ENCODE assay signal across 8 cellular contexts in genomic region chr15:99566157-99566900, GRCh38. TPM values are rescaled to one million over a fixed set of nuclear protein-coding genes. Genes with fewer than 3 reads are reported as not detected.
DNase-seq lines count a peak whose midpoint lies in the region; ATAC-seq and TF ChIP-seq lines count a peak whose summit lies in the region.

No MANE protein-coding gene starts in this region.

- no peaks in the 10 kb centered on the region for H3K36me3 Mint-ChIP-seq in IgD-negative memory B cell
- peaks cover 2% of the 10 kb centered on the region for H3K36me3 Mint-ChIP-seq in activated CD8-positive, alpha-beta T cell treated with anti-CD3 and anti-CD28 coated beads, Interleukin-2, amount 10 ng/mL, durations not matched to agents 7 days and 5 days (ENCODE audit: low read depth)
- H3K36me3 Mint-ChIP-seq in natural killer cell treated with Interleukin-12 subunit alpha and Interleukin-12 subunit beta and Interleukin-15 and Interleukin-18, amount 100 ng/mL, for 72 hours = no peaks in the 10 kb centered on the region

- peaks cover 18% of the 10 kb centered on the region for H3F3A ChIP-seq in DOHH2 (ENCODE audit: control insufficient read depth, insufficient read depth)

- H3K9me3 ChIP-seq in DOHH2 (ENCODE audit: control insufficient read depth, insufficient read depth, low read length) = no peaks in the 10 kb centered on the region

- CTCF ChIA-PET in activated CD8-positive, alpha-beta T cell treated with anti-CD3 and anti-CD28 coated beads, Interleukin-2, amount 10 ng/mL, durations not matched to agents 7 days and 5 days (lab: Charles Lee) = interaction anchor here (0.8 to 7.3 kb wide), 4 partner anchors 14 to 294 kb away, joined by 3 to 66 read pairs (median 3); partner anchors contain the start of gene LYSMD4

- no peaks in the 10 kb centered on the region for H3K9me3 Mint-ChIP-seq in IgD-negative memory B cell
- no peaks in the 10 kb centered on the region for H3K9me3 Mint-ChIP-seq in activated CD8-positive, alpha-beta T cell treated with anti-CD3 and anti-CD28 coated beads, Interleukin-2, amount 10 ng/mL, durations not matched to agents 7 days and 5 days (ENCODE audit: insufficient read depth)
- no peaks in the 10 kb centered on the region for H3K9me3 Mint-ChIP-seq in natural killer cell treated with Interleukin-12 subunit alpha and Interleukin-12 subunit beta and Interleukin-15 and Interleukin-18, amount 100 ng/mL, for 72 hours

- peak overlapping the region; percentile 95 for H3K4me2 ChIP-seq in DOHH2 (ENCODE audit: low read length)

- peaks cover 31% of the 10 kb centered on the region for H4K20me1 ChIP-seq in DOHH2 (ENCODE audit: control insufficient read depth, insufficient read depth, low read depth, low read length)

- H3K4me3 Mint-ChIP-seq in IgD-negative memory B cell = peak overlapping the region; percentile 90 to 100 (median 98)
- peak overlapping the region; percentile 93 for H3K4me3 Mint-ChIP-seq in activated CD8-positive, alpha-beta T cell treated with anti-CD3 and anti-CD28 coated beads, Interleukin-2, amount 10 ng/mL, durations not matched to agents 7 days and 5 days
- peak overlapping the region; percentile 98 for H3K4me3 Mint-ChIP-seq in natural killer cell treated with Interleukin-12 subunit alpha and Interleukin-12 subunit beta and Interleukin-15 and Interleukin-18, amount 100 ng/mL, for 72 hours

- peaks cover 35% of the 10 kb centered on the region for H3K36me3 ChIP-seq in DOHH2 (ENCODE audit: control insufficient read depth, low read length)

- no peaks in the 10 kb centered on the region for H3K27me3 ChIP-seq in DOHH2 (ENCODE audit: control insufficient read depth, low read length)

- peak overlapping the region; percentile 93 to 99 (median 97) for H3K27ac Mint-ChIP-seq in IgD-negative memory B cell
- H3K27ac Mint-ChIP-seq in activated CD8-positive, alpha-beta T cell treated with anti-CD3 and anti-CD28 coated beads, Interleukin-2, amount 10 ng/mL, durations not matched to agents 7 days and 5 days = peak overlapping the region; percentile 84
- peak overlapping the region; percentile 86 to 93 for H3K27ac Mint-ChIP-seq in natural killer cell treated with Interleukin-12 subunit alpha and Interleukin-12 subunit beta and Interleukin-15 and Interleukin-18, amount 100 ng/mL, for 72 hours

- peaks cover 52% of the 10 kb centered on the region for H3K4me1 ChIP-seq in DOHH2 (ENCODE audit: control insufficient read depth, low read length)

- peak overlapping the region; percentile 88 for H3K27ac ChIP-seq in DOHH2 (ENCODE audit: low read depth, low read length)

- ATAC-seq in activated CD8-positive, alpha-beta T cell treated with anti-CD3 and anti-CD28 coated beads, Interleukin-2, amount 10 ng/mL, durations not matched to agents 7 days and 5 days = peak; percentile 12
- peak in 1 of 2 donors; percentile 18 for ATAC-seq in natural killer cell treated with Interleukin-12 subunit alpha and Interleukin-12 subunit beta and Interleukin-15 and Interleukin-18, amount 100 ng/mL, for 72 hours
- no peak for ATAC-seq in HG02970 (IDR thresholded peaks at IDR 0.05; ENCODE audit: low FRiP score, unreplicated experiment)

- peaks cover 26 to 40% (median 38%) of the 10 kb centered on the region in 3 donors for H3K4me1 Mint-ChIP-seq in IgD-negative memory B cell
- peaks cover 42% of the 10 kb centered on the region for H3K4me1 Mint-ChIP-seq in activated CD8-positive, alpha-beta T cell treated with anti-CD3 and anti-CD28 coated beads, Interleukin-2, amount 10 ng/mL, durations not matched to agents 7 days and 5 days (ENCODE audit: low read depth)
- H3K4me1 Mint-ChIP-seq in natural killer cell treated with Interleukin-12 subunit alpha and Interleukin-12 subunit beta and Interleukin-15 and Interleukin-18, amount 100 ng/mL, for 72 hours (ENCODE audit: low read depth in 2 of 2) = peaks cover 23 to 26% of the 10 kb centered on the region in 2 donors

- peaks cover 55% of the 10 kb centered on the region for H3K79me2 ChIP-seq in DOHH2 (ENCODE audit: control insufficient read depth, low read length)

- DNase-seq in activated CD8-positive, alpha-beta T cell treated with anti-CD3 and anti-CD28 coated beads, Interleukin-2, amount 10 ng/mL, durations not matched to agents 7 days and 5 days = peak; percentile 50
- no peak for DNase-seq in fibroblast of mammary gland (ENCODE audit: low read depth)
- DNase-seq in natural killer cell treated with Interleukin-12 subunit alpha and Interleukin-12 subunit beta and Interleukin-15 and Interleukin-18, amount 100 ng/mL, for 72 hours (ENCODE audit: low spot score) = no peak
- DNase-seq in cerebellar nuclear complex (lab: John Stamatoyannopoulos, UW) = no peak
- DNase-seq in cerebellar cortex (ENCODE audit: low spot score) = no peak

- H3K4me3 ChIP-seq in DOHH2 (ENCODE audit: low read length) (peak overlapping the region; percentile 94), fibroblast of mammary gland (ENCODE audit: control insufficient read depth, low read depth, low read length) (peak overlapping the region; percentile 87)

- POLR2A ChIA-PET in activated CD8-positive, alpha-beta T cell treated with anti-CD3 and anti-CD28 coated beads, Interleukin-2, amount 10 ng/mL, durations not matched to agents 7 days and 5 days (lab: Charles Lee) = interaction anchor here (0.6 to 2.0 kb wide), 6 partner anchors 62 to 315 kb away, joined by 3 to 6 read pairs (median 3); partner anchors contain the start of gene LRRC28

- H3K27me3 Mint-ChIP-seq in IgD-negative memory B cell = no peaks in the 10 kb centered on the region
- H3K27me3 Mint-ChIP-seq in activated CD8-positive, alpha-beta T cell treated with anti-CD3 and anti-CD28 coated beads, Interleukin-2, amount 10 ng/mL, durations not matched to agents 7 days and 5 days (ENCODE audit: low read depth) = peaks cover 7% of the 10 kb centered on the region
- peaks cover 0 to 6% of the 10 kb centered on the region in 2 donors for H3K27me3 Mint-ChIP-seq in natural killer cell treated with Interleukin-12 subunit alpha and Interleukin-12 subunit beta and Interleukin-15 and Interleukin-18, amount 100 ng/mL, for 72 hours

- TF ChIP-seq CTCF in DOHH2 (IDR thresholded peaks at IDR 0.05; ENCODE audit: low read depth, low read length, poor library complexity, severe bottlenecking) = no peak
- TF ChIP-seq CTCF in fibroblast of mammary gland (conservative IDR thresholded peaks at IDR 0.05; ENCODE audit: control insufficient read depth, insufficient read depth, low read depth, low read length) = no peak

- no peaks in the 10 kb centered on the region for H3K9me2 ChIP-seq in DOHH2 (replicated peaks; ENCODE audit: control insufficient read depth, low read length)

RNA-seq across cellular contexts. Expression of gene MEF2A, which starts 0.5 kb away (rescaled TPM):
- 53.9 TPM for polyA plus RNA-seq in IgD-negative memory B cell
- total RNA-seq in activated CD8-positive, alpha-beta T cell treated with anti-CD3 and anti-CD28 coated beads, Interleukin-2, amount 10 ng/mL, durations not matched to agents 7 days and 5 days = 10 to 100 TPM; 26.7 to 27.0 TPM
- total RNA-seq in natural killer cell treated with Interleukin-12 subunit alpha and Interleukin-12 subunit beta and Interleukin-15 and Interleukin-18, amount 100 ng/mL, for 72 hours = 10 to 100 TPM; 27.1 to 42.2 TPM
